Comparison of ENCODE assay signal across 20 cellular contexts in the genomic region with DNA sequence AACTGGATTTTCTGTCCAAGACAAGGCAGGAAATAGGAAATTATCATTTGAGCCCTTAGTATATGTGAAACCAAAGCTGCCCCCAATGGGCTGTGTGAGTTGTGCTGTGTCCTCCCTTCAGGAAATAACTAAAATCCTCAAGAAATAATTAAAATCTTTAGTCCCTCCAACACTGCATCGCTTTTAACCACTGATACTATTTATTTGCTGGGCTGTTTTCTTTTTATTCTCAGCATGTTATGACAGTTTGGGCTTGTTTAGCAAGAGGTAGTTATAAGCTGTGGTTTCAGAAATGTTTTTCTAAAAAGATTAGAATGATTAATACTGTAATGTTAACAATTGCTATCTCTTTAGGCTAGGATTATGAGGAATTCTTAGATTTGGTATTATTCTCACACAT.
DNase-seq lines count a peak whose midpoint lies in the region; ATAC-seq and TF ChIP-seq lines count a peak whose summit lies in the region.
"Had no signal": no experiment of that assay in that cellular context is flagged by ENCODE, and none has a peak within 500 bp of the region (broad histone marks: within the 10 kb centered on the region; RNA-seq: fewer than 3 reads in every experiment).

No MANE protein-coding gene starts in this region.

- no peak overlapping the region for H3K4me3 Mint-ChIP-seq in mesothelial cell of epicardium
- H3K4me3 Mint-ChIP-seq: CD4-positive, CD25-positive, alpha-beta regulatory T cell; IgD-negative memory B cell; T-cell had no signal

- peak overlapping the region; percentile 72 for H3K27ac Mint-ChIP-seq in mesothelial cell of epicardium
- H3K27ac Mint-ChIP-seq: CD4-positive, CD25-positive, alpha-beta regulatory T cell; IgD-negative memory B cell; T-cell had no signal

- TF ChIP-seq CTCF in choroid plexus epithelial cell (conservative IDR thresholded peaks at IDR 0.05; ENCODE audit: low read depth, low read length) (no peak), mesothelial cell of epicardium (IDR thresholded peaks at IDR 0.05; ENCODE audit: unreplicated experiment) (no peak)

- DNase-seq in ELR (ENCODE audit: low read depth), result peak; percentile 6
- DNase-seq in amniotic epithelial cell (ENCODE audit: low read depth), result peak; percentile 87
- DNase-seq in choroid plexus epithelial cell (ENCODE audit: low read depth), result peak; percentile 41
- DNase-seq in mesothelial cell of epicardium (ENCODE audit: low spot score in 2 of 2, unreplicated experiment in 2 of 2), result no peak
- no peak for DNase-seq in NCI-H2107 treated with DMSO at 0.1 percent for 48 hours (lab: John Stamatoyannopoulos, UW; ENCODE audit: unreplicated experiment)
- DNase-seq: BE2C; CD4-positive, CD25-positive, alpha-beta regulatory T cell; GOT3; MV-4-11; NCI-H1694 treated with DMSO at 0.1 percent for 48 hours; NCI-H2081 treated with DMSO at 0.1 percent for 48 hours; NCI-H510A treated with DMSO at 0.1 percent for 48 hours; NCI-H748 treated with DMSO at 0.1 percent for 48 hours; SIG-M5; T-cell had no signal

- peaks cover 47% of the 10 kb centered on the region for H3K4me1 Mint-ChIP-seq in mesothelial cell of epicardium
- H3K4me1 Mint-ChIP-seq: CD4-positive, CD25-positive, alpha-beta regulatory T cell; IgD-negative memory B cell; T-cell had no signal

- ATAC-seq in GM21576 (IDR thresholded peaks at IDR 0.05; ENCODE audit: unreplicated experiment) (no peak), GM21528 (IDR thresholded peaks at IDR 0.05; ENCODE audit: low FRiP score, unreplicated experiment) (no peak)
- ATAC-seq: HCT116, SK-N-SH treated with all-trans-retinoic acid at 6 μM for 48 hours, T-cell had no signal

- no peak overlapping the region for H3K4me3 ChIP-seq in choroid plexus epithelial cell (ENCODE audit: low read depth, low read length)

- peaks cover 13% of the 10 kb centered on the region for H3K36me3 Mint-ChIP-seq in mesothelial cell of epicardium
- H3K36me3 Mint-ChIP-seq: CD4-positive, CD25-positive, alpha-beta regulatory T cell; IgD-negative memory B cell; T-cell had no signal

- peaks cover 12% of the 10 kb centered on the region for H3K9me3 Mint-ChIP-seq in mesothelial cell of epicardium

- H3K27me3 Mint-ChIP-seq in mesothelial cell of epicardium (ENCODE audit: low read depth), result no peaks in the 10 kb centered on the region
- H3K27me3 Mint-ChIP-seq: CD4-positive, CD25-positive, alpha-beta regulatory T cell; IgD-negative memory B cell; T-cell had no signal

Comparison
In these comparisons a context has a peak if more than half of its experiments do, and no peak if none do; other contexts are left out.
1. DNase-seq: peak in ELR (single experiment), amniotic epithelial cell (single experiment) and choroid plexus epithelial cell (single experiment); none in mesothelial cell of epicardium (0 of 2) and NCI-H2107 treated with DMSO at 0.1 percent for 48 hours (single experiment).